In genomic region chr10:121077331-121077730, GRCh38 we compare ENCODE assay signal across 11 cellular contexts.
DNase-seq lines count a peak whose midpoint lies in the region; ATAC-seq and TF ChIP-seq lines count a peak whose summit lies in the region.
"Had no signal": no experiment of that assay in that cellular context is flagged by ENCODE, and none has a peak within 500 bp of the region (broad histone marks: within the 10 kb centered on the region; RNA-seq: fewer than 3 reads in every experiment).

No MANE protein-coding gene starts in this region.

- TF ChIP-seq CTCF in GM23338 (conservative IDR thresholded peaks at IDR 0.05; ENCODE audit: low read depth in 2 of 2) (no peak), heart right ventricle (IDR thresholded peaks at IDR 0.05) (no peak)

- H3K18ac ChIP-seq in trophoblast cell (ENCODE audit: low read length), result no peak overlapping the region

- in situ Hi-C loops in SK-MEL-5 (cut with HindIII; ENCODE audit: low pct_unique_long_range_greater_than_20kb, low sequenced_read_pairs), result no loop called here

- no peaks in the 10 kb centered on the region; the same call in 2 of the 3 replicates for H3K36me3 Mint-ChIP-seq in GM23338 (ENCODE audit: low read depth)

- H3K27me3 ChIP-seq in GM23338 (ENCODE audit: insufficient read depth), result no peaks in the 10 kb centered on the region
- peaks cover 0 to 18% (median 9%) of the 10 kb centered on the region in 7 donors for H3K27me3 ChIP-seq in heart right ventricle
- no peaks in the 10 kb centered on the region for H3K27me3 ChIP-seq in trophoblast cell (ENCODE audit: insufficient read depth, low read length)
- H3K27me3 ChIP-seq: SJSA1 had no signal

- H3K4me2 ChIP-seq in GM23338 (no peak overlapping the region), trophoblast cell (ENCODE audit: low read length) (peak overlapping the region; percentile 21)

- H2BK12ac ChIP-seq in trophoblast cell (ENCODE audit: low read length), result no peak overlapping the region

- H3K27ac ChIP-seq in GM23338 (ENCODE audit: low read depth) (no peak overlapping the region), heart right ventricle (no peak overlapping the region), trophoblast cell (ENCODE audit: low read depth, low read length) (peak overlapping the region; percentile 24)
- H3K27ac ChIP-seq: BLaER1 treated with 17β-estradiol and CSF1 and Interleukin-3, amounts not matched to agents 10 nM and 100 nM; SJSA1 had no signal

- intact Hi-C loops in heart right ventricle (cut with DNase I), result no loop called here

- no peak overlapping the region for H3K9ac ChIP-seq in trophoblast cell (ENCODE audit: low read length)
- H3K9ac ChIP-seq: BLaER1 treated with 17β-estradiol and CSF1 and Interleukin-3, amounts not matched to agents 10 nM and 100 nM had no signal

- H3K36me3 ChIP-seq in GM23338 (ENCODE audit: insufficient read depth), result no peaks in the 10 kb centered on the region
- H3K36me3 ChIP-seq in heart right ventricle, result no peaks in the 10 kb centered on the region
- no peaks in the 10 kb centered on the region for H3K36me3 ChIP-seq in trophoblast cell (ENCODE audit: control insufficient read depth in 1 of 2, insufficient read depth in 2 of 2, low read length in 2 of 2)
- H3K36me3 ChIP-seq: BLaER1 treated with 17β-estradiol and CSF1 and Interleukin-3, amounts not matched to agents 10 nM and 100 nM; SJSA1 had no signal

- no peak overlapping the region for H3K14ac ChIP-seq in trophoblast cell (ENCODE audit: low read length)

- no peaks in the 10 kb centered on the region for H3F3A ChIP-seq in GM23338 (replicated peaks; ENCODE audit: low read depth)

- no peak overlapping the region for H3K4ac ChIP-seq in trophoblast cell (ENCODE audit: low read depth, low read length)

- H4K8ac ChIP-seq in trophoblast cell (ENCODE audit: low read depth, low read length), result no peak overlapping the region

- no peak overlapping the region for H3K27ac Mint-ChIP-seq in GM23338

- peaks cover 17% of the 10 kb centered on the region for H3K4me1 Mint-ChIP-seq in GM23338

- DNase-seq in GM23338 (ENCODE audit: low spot score), result peak; percentile 8
- DNase-seq in SK-MEL-5 (ENCODE audit: low read depth, low spot score), result peak; percentile 4
- peak in 1 of 2 donors; percentile 25 for DNase-seq in heart right ventricle
- peak; percentile 95 to 96 for DNase-seq in trophoblast cell
- DNase-seq in SHP77 treated with DMSO at 0.1 percent for 48 hours (lab: John Stamatoyannopoulos, UW), result no peak
- DNase-seq: NCI-H2227 treated with DMSO at 0.1 percent for 48 hours had no signal

- peaks cover 6% of the 10 kb centered on the region; the same call in 1 of the 2 replicates for H3K9me2 ChIP-seq in GM23338 (ENCODE audit: insufficient read depth)

- H3K9me3 ChIP-seq in heart right ventricle (no peaks in the 10 kb centered on the region), trophoblast cell (ENCODE audit: insufficient read depth, low read depth, low read length) (no peaks in the 10 kb centered on the region)
- H3K9me3 ChIP-seq: BLaER1 treated with 17β-estradiol and CSF1 and Interleukin-3, amounts not matched to agents 10 nM and 100 nM; SJSA1 had no signal

- no peak overlapping the region for H2BK120ac ChIP-seq in trophoblast cell (ENCODE audit: insufficient read depth, low read length, poor library complexity)

- H3K23ac ChIP-seq in trophoblast cell (ENCODE audit: low read length), result no peak overlapping the region

- H3K4me1 ChIP-seq in GM23338 (ENCODE audit: insufficient read depth) (peaks cover 5% of the 10 kb centered on the region; the same call in 1 of the 2 replicates), heart right ventricle (peaks cover 0 to 20% (median 5%) of the 10 kb centered on the region in 9 donors), trophoblast cell (ENCODE audit: control insufficient read depth in 1 of 2, insufficient read depth in 2 of 2, low read length in 2 of 2) (peaks cover 24 to 32% of the 10 kb centered on the region in 2 experiments)
- H3K4me1 ChIP-seq: SJSA1 had no signal

- no peak overlapping the region for H3K4me3 Mint-ChIP-seq in GM23338

- H4K20me1 ChIP-seq in GM23338 (replicated peaks; ENCODE audit: insufficient read depth), result no peaks in the 10 kb centered on the region
- H4K20me1 ChIP-seq: BLaER1 treated with 17β-estradiol and CSF1 and Interleukin-3, amounts not matched to agents 10 nM and 100 nM had no signal

- H3K79me1 ChIP-seq in trophoblast cell (ENCODE audit: low read length), result peaks cover 8% of the 10 kb centered on the region

- H4K91ac ChIP-seq in trophoblast cell (ENCODE audit: low read depth, low read length), result no peak overlapping the region

- H3K9me3 Mint-ChIP-seq in GM23338, result 0 out of 3 replicates have a peak, but pooled peaks cover 3% of the 10 kb centered on the region

- 30 to 45% methylated on average over 8 of the region's 8 CpGs for WGBS in heart right ventricle, 2 donors
- no CpG with 5 or more reads among the region's 8 CpGs for WGBS in trophoblast cell (ENCODE audit: extremely low coverage, insufficient coverage, insufficient read length)

- no peak overlapping the region for H4K12ac ChIP-seq in trophoblast cell (ENCODE audit: low read depth, low read length)

- peaks cover 2% of the 10 kb centered on the region for H3K27me3 Mint-ChIP-seq in GM23338 (ENCODE audit: insufficient read depth, low read depth, poor library complexity)

- H2BK5ac ChIP-seq in trophoblast cell (ENCODE audit: low read depth, low read length, poor library complexity), result peak overlapping the region; percentile 22

- ATAC-seq in GM23338 (peak; percentile 50), heart right ventricle (peak in 5 of 8 donors; percentile 44 to 84 (median 67)), HG02970 (IDR thresholded peaks at IDR 0.05; ENCODE audit: low FRiP score, unreplicated experiment) (no peak), GM21619 (IDR thresholded peaks at IDR 0.05; ENCODE audit: unreplicated experiment) (no peak), GM19455 (IDR thresholded peaks at IDR 0.05; ENCODE audit: unreplicated experiment) (no peak)

- H2AK5ac ChIP-seq in trophoblast cell (ENCODE audit: low read length), result no peak overlapping the region

- H3K4me3 ChIP-seq in GM23338 (no peak overlapping the region), heart right ventricle (no peak overlapping the region), trophoblast cell (ENCODE audit: low read depth, low read length) (no peak overlapping the region)
- H3K4me3 ChIP-seq: BLaER1 treated with 17β-estradiol and CSF1 and Interleukin-3, amounts not matched to agents 10 nM and 100 nM; SJSA1 had no signal

- H2AFZ ChIP-seq in GM23338 (no peak overlapping the region), trophoblast cell (ENCODE audit: insufficient read depth, low read length, poor library complexity) (no peak overlapping the region)

- H3K79me2 ChIP-seq in GM23338 (replicated peaks; ENCODE audit: insufficient read depth) (no peaks in the 10 kb centered on the region), trophoblast cell (ENCODE audit: control insufficient read depth, insufficient read depth, low read length, poor library complexity) (no peaks in the 10 kb centered on the region)

TF ChIP-seq in GM23338, 12 proteins besides CTCF, POLR2A, EP300 and RAD21 (continues in another document):
- TF ChIP-seq EZH2phosphoT487 (IDR thresholded peaks at IDR 0.05; ENCODE audit: unreplicated experiment) (no peak), CREB1 (CRISPR knock-in tag; IDR thresholded peaks at IDR 0.05; ENCODE audit: low read depth) (no peak), JUNB (IDR thresholded peaks at IDR 0.05; ENCODE audit: unreplicated experiment) (no peak)

Comparison
In these comparisons a context has a peak if more than half of its experiments do, and no peak if none do; other contexts are left out.
1. ATAC-seq: peak in GM23338 (single experiment) and heart right ventricle (5 of 8); none in HG02970 (single experiment), GM21619 (single experiment) and GM19455 (single experiment).